ENCODE assay signal across 8 cellular contexts in the genomic region with DNA sequence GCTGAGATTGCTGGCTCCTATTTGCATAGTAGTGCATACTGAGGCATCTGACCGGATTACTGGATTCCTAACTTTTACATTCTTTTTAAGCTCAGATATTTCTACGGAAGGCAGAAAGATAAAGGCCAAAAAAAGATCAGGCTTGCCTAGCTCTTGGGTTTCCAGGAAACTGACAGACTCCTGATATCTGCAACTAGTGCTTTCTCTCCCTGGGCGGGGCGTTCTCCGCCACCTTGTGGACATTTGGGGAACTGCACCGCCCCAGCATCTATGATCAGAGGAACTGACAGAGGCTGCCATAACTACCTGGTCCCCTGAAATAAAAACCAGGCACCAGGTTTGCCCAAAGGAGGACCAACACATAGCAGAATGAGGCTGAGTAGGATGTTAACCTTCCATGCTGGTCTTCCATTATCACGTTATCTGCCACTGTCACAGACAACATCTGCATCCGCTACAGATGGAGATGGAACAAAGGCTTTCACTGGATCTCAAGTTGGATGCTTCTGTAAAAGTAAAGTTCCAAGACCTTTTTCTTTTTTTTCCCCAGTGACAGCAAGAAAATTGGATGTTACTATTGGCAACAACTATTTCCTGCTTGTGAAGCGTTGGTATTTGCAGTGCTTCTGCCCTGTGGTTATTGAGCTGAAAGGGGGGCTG. TPM values are rescaled to one million over a fixed set of nuclear protein-coding genes. Genes with fewer than 3 reads are reported as not detected.
DNase-seq lines count a peak whose midpoint lies in the region; ATAC-seq and TF ChIP-seq lines count a peak whose summit lies in the region.

No MANE protein-coding gene starts in this region.

- no peaks in the 10 kb centered on the region for H3K27me3 Mint-ChIP-seq in activated CD8-positive, alpha-beta T cell treated with anti-CD3 and anti-CD28 coated beads, Interleukin-2, amount 10 ng/mL, durations not matched to agents 7 days and 5 days (ENCODE audit: low read depth)
- no peaks in the 10 kb centered on the region for H3K27me3 Mint-ChIP-seq in effector memory CD8-positive, alpha-beta T cell

- no peak overlapping the region for H3K27ac Mint-ChIP-seq in activated CD8-positive, alpha-beta T cell treated with anti-CD3 and anti-CD28 coated beads, Interleukin-2, amount 10 ng/mL, durations not matched to agents 7 days and 5 days
- H3K27ac Mint-ChIP-seq in effector memory CD8-positive, alpha-beta T cell: peak overlapping the region in 1 of 2 donors; percentile 6

- no peaks in the 10 kb centered on the region for H3K9me3 ChIP-seq in mucosa of descending colon

- H3K9me3 Mint-ChIP-seq in activated CD8-positive, alpha-beta T cell treated with anti-CD3 and anti-CD28 coated beads, Interleukin-2, amount 10 ng/mL, durations not matched to agents 7 days and 5 days (ENCODE audit: insufficient read depth): no peaks in the 10 kb centered on the region
- H3K9me3 Mint-ChIP-seq in effector memory CD8-positive, alpha-beta T cell: no peaks in the 10 kb centered on the region

- TF ChIP-seq CTCF in BJ (IDR thresholded peaks at IDR 0.05; ENCODE audit: insufficient read depth, low read depth, low read length) (peak; percentile 99), mucosa of descending colon (IDR thresholded peaks at IDR 0.05) (peak; percentile 99)

- no peak overlapping the region for H3K4me3 ChIP-seq in BJ (ENCODE audit: low read depth, low read length)
- no peak overlapping the region for H3K4me3 ChIP-seq in mucosa of descending colon

- H3K4me1 ChIP-seq in mucosa of descending colon (ENCODE audit: low read depth): no peaks in the 10 kb centered on the region

- H3K36me3 ChIP-seq in BJ (ENCODE audit: control insufficient read depth, insufficient read depth, low read length) (peaks cover under 1% of the 10 kb centered on the region), mucosa of descending colon (ENCODE audit: low read depth) (no peaks in the 10 kb centered on the region)

- CTCF ChIA-PET in BJ (lab: Yijun Ruan, JAX): interaction anchor here (0.6 to 4.5 kb wide), 37 partner anchors 9 to 205 kb away, joined by 3 to 81 read pairs (median 4); a partner anchor contains a TSS
- CTCF ChIA-PET in activated CD8-positive, alpha-beta T cell treated with anti-CD3 and anti-CD28 coated beads, Interleukin-2, amount 10 ng/mL, durations not matched to agents 7 days and 5 days (lab: Charles Lee): interaction anchor here (0.7 to 10.1 kb wide), 51 partner anchors 8 to 192 kb away, joined by 3 to 158 read pairs (median 7); a partner anchor contains a TSS

- H3K36me3 Mint-ChIP-seq in activated CD8-positive, alpha-beta T cell treated with anti-CD3 and anti-CD28 coated beads, Interleukin-2, amount 10 ng/mL, durations not matched to agents 7 days and 5 days (ENCODE audit: low read depth): no peaks in the 10 kb centered on the region
- peaks cover 3% of the 10 kb centered on the region for H3K36me3 Mint-ChIP-seq in effector memory CD8-positive, alpha-beta T cell (ENCODE audit: insufficient read depth)

- DNase-seq in BJ (ENCODE audit: low read depth) (no peak), NCI-H748 (lab: John Stamatoyannopoulos, UW; ENCODE audit: unreplicated experiment) (peak; percentile 57), mucosa of descending colon (peak; percentile 72 to 92 (median 90))
- DNase-seq in activated CD8-positive, alpha-beta T cell treated with anti-CD3 and anti-CD28 coated beads, Interleukin-2, amount 10 ng/mL, durations not matched to agents 7 days and 5 days: peak; percentile 89
- DNase-seq in effector memory CD8-positive, alpha-beta T cell: peak; percentile 77 to 83 (median 83)
- DNase-seq in stimulated activated CD8-positive, alpha-beta memory T cell treated with anti-CD3 and anti-CD28 coated beads, Interleukin-7, amount 100 ng/mL, for 1 hour (ENCODE audit: low read depth in 2 of 2): peak; percentile 70 to 81

- intact Hi-C loops in mucosa of descending colon (cut with DNase I, micrococcal nuclease): loop anchor here (2.0 to 5.0 kb wide), 2 partner anchors 126 to 128 kb away; no protein-coding TSS in a partner anchor

- no peaks in the 10 kb centered on the region for H3K27me3 ChIP-seq in BJ (ENCODE audit: control insufficient read depth, insufficient read depth, low read length)

- POLR2A ChIA-PET in BJ (lab: Charles Lee): interaction anchor here (0.6 kb wide), 2 partner anchors 129 to 860 kb away, joined by 3 read pairs; no protein-coding TSS in a partner anchor
- POLR2A ChIA-PET in activated CD8-positive, alpha-beta T cell treated with anti-CD3 and anti-CD28 coated beads, Interleukin-2, amount 10 ng/mL, durations not matched to agents 7 days and 5 days (lab: Charles Lee): interaction anchor here (1.2 to 1.7 kb wide), 3 partner anchors 12 to 195 kb away, joined by 3 to 6 read pairs (median 3); no protein-coding TSS in a partner anchor

- ATAC-seq in GM18867 (IDR thresholded peaks at IDR 0.05; ENCODE audit: unreplicated experiment) (peak; percentile 92), HG03064 (IDR thresholded peaks at IDR 0.05; ENCODE audit: low read depth, unreplicated experiment) (peak; percentile 93), mucosa of descending colon (peak; percentile 98)
- ATAC-seq in activated CD8-positive, alpha-beta T cell treated with anti-CD3 and anti-CD28 coated beads, Interleukin-2, amount 10 ng/mL, durations not matched to agents 7 days and 5 days: peak; percentile 92
- ATAC-seq in effector memory CD8-positive, alpha-beta T cell (replicated peaks): peak; percentile 93

- H3K4me1 Mint-ChIP-seq in activated CD8-positive, alpha-beta T cell treated with anti-CD3 and anti-CD28 coated beads, Interleukin-2, amount 10 ng/mL, durations not matched to agents 7 days and 5 days (ENCODE audit: low read depth): peaks cover 18% of the 10 kb centered on the region
- peaks cover 3 to 8% of the 10 kb centered on the region in 2 donors for H3K4me1 Mint-ChIP-seq in effector memory CD8-positive, alpha-beta T cell (ENCODE audit: low read depth in 2 of 2)

- H3K4me3 Mint-ChIP-seq in activated CD8-positive, alpha-beta T cell treated with anti-CD3 and anti-CD28 coated beads, Interleukin-2, amount 10 ng/mL, durations not matched to agents 7 days and 5 days: no peak overlapping the region
- H3K4me3 Mint-ChIP-seq in effector memory CD8-positive, alpha-beta T cell: no peak overlapping the region

RNA-seq across cellular contexts. Expression of a gene that starts 33.3 kb away (rescaled TPM):
- polyA plus RNA-seq in BJ (2011; rRNA removed): 63.0 and 99.2 TPM in 2 replicates
- 46.0 and 54.4 TPM in 2 replicates for polyA minus RNA-seq in BJ (2011; rRNA and poly(A)+ RNA removed)
- total RNA-seq in activated CD8-positive, alpha-beta T cell treated with anti-CD3 and anti-CD28 coated beads, Interleukin-2, amount 10 ng/mL, durations not matched to agents 7 days and 5 days: 1 to 10 TPM; 7.4 to 7.6 TPM
- 10 to 100 TPM; 29.0 to 75.8 (median 29.7) TPM for total RNA-seq in mucosa of descending colon
